Comparison of ENCODE assay signal across 21 cellular contexts in genomic region chr16:47694543-47694942, GRCh38.
DNase-seq lines count a peak whose midpoint lies in the region; ATAC-seq, FAIRE-seq and TF ChIP-seq lines count a peak whose summit lies in the region.
"Had no signal": no experiment of that assay in that cellular context is flagged by ENCODE, and none has a peak within 500 bp of the region (broad histone marks: within the 10 kb centered on the region; RNA-seq: fewer than 3 reads in every experiment).

No MANE protein-coding gene starts in this region.

- H3K4me2 ChIP-seq in HepG2 (ENCODE audit: low read depth, low read length), result no peak overlapping the region

- H3K4me3 ChIP-seq in HepG2 (replicated peaks in 1 of 3; ENCODE audit: insufficient read depth in 1 of 3, low read depth in 2 of 3, low read length in 3 of 3), result no peak overlapping the region
- H3K4me3 ChIP-seq in right lobe of liver, result no peak overlapping the region
- H3K4me3 ChIP-seq: HAP-1 had no signal

- H3K4me1 ChIP-seq in HepG2 (ENCODE audit: insufficient read depth, low read length), result no peaks in the 10 kb centered on the region
- no peaks in the 10 kb centered on the region for H3K4me1 ChIP-seq in right lobe of liver
- no peaks in the 10 kb centered on the region for H3K4me1 ChIP-seq in foreskin keratinocyte
- H3K4me1 ChIP-seq: HAP-1 had no signal

- H3K27ac ChIP-seq in HepG2 (ENCODE audit: extremely low read length, insufficient read depth, low read length) (no peak overlapping the region), right lobe of liver (no peak overlapping the region), foreskin keratinocyte (no peak overlapping the region)

- TF ChIP-seq RAD21 in HepG2 (CRISPR knock-in tag; IDR thresholded peaks at IDR 0.05), result no peak

- H3K79me2 ChIP-seq in HepG2 (ENCODE audit: insufficient read depth, low read length), result no peaks in the 10 kb centered on the region

- POLR2A ChIA-PET in HepG2 (lab: Yijun Ruan, JAX), result no interaction called here
- POLR2A ChIA-PET in WTC11 (lab: Charles Lee), result no interaction called here

- DNase-seq in HepG2 (ENCODE audit: low spot score) (peak; percentile 27), right lobe of liver (no peak), WTC11 (ENCODE audit: low spot score) (peak; percentile 22), foreskin keratinocyte (no peak), NCI-H82 (lab: John Stamatoyannopoulos, UW) (no peak)
- DNase-seq: 8988T, DND-41, KG1, MV-4-11, NCI-H1694 treated with DMSO at 0.1 percent for 48 hours, PC-3, RPMI8226, SIG-M5 had no signal

- in situ Hi-C loops in HepG2 (cut with HindIII; ENCODE audit: extremely low pct_ligation_motif_present, low pct_unique_long_range_greater_than_20kb), result no loop called here

- H3K9me3 Mint-ChIP-seq in WTC11, result no peaks in the 10 kb centered on the region

- H3K27ac Mint-ChIP-seq in WTC11, result no peak overlapping the region
- H3K27ac Mint-ChIP-seq: CD14-positive monocyte had no signal

- H3K27me3 Mint-ChIP-seq in WTC11 (ENCODE audit: low read depth), result no peaks in the 10 kb centered on the region

- TF ChIP-seq EP300 in HepG2 (IDR thresholded peaks at IDR 0.05; ENCODE audit: low read depth in 2 of 2, low read length in 2 of 2), result no peak
- no peak for TF ChIP-seq EP300 in HepG2 (CRISPR knock-in tag; IDR thresholded peaks at IDR 0.05; ENCODE audit: borderline replicate concordance)

- H4K20me1 ChIP-seq in HepG2 (ENCODE audit: insufficient read depth, low read length), result no peaks in the 10 kb centered on the region

- no peaks in the 10 kb centered on the region for H3K27me3 ChIP-seq in HepG2 (ENCODE audit: control insufficient read depth in 1 of 2, insufficient read depth in 2 of 2, low read length in 2 of 2)
- H3K27me3 ChIP-seq in right lobe of liver, result no peaks in the 10 kb centered on the region
- H3K27me3 ChIP-seq in foreskin keratinocyte, result no peaks in the 10 kb centered on the region

- H3K4me3 Mint-ChIP-seq in WTC11, result no peak overlapping the region
- H3K4me3 Mint-ChIP-seq: CD14-positive monocyte had no signal

- H2AFZ ChIP-seq in HepG2 (ENCODE audit: low read length), result no peak overlapping the region

- intact Hi-C loops in HepG2 (cut with micrococcal nuclease; ENCODE audit: unreplicated experiment) (no loop called here), right lobe of liver (cut with DNase I) (no loop called here)

- BruUV-seq in HepG2 (replicated peaks; lab: Mats Ljungman, UMichigan), result no TSS peak

- no peak for TF ChIP-seq POLR2A in HepG2 (IDR thresholded peaks at IDR 0.05; ENCODE audit: insufficient read depth in 1 of 2, low read depth in 2 of 2, low read length in 2 of 2)
- TF ChIP-seq POLR2A in right lobe of liver (IDR thresholded peaks at IDR 0.05), result no peak

- peaks cover 16 to 69% of the 10 kb centered on the region in 2 experiments for H3K36me3 ChIP-seq in HepG2 (replicated peaks in 1 of 2; ENCODE audit: control insufficient read depth in 1 of 2, insufficient read depth in 2 of 2, low read length in 2 of 2)
- peaks cover 0 to 32% (median 6%) of the 10 kb centered on the region in 4 donors for H3K36me3 ChIP-seq in right lobe of liver

- no peak overlapping the region for H3K9ac ChIP-seq in HepG2 (ENCODE audit: insufficient read depth, low read depth, low read length)

- FAIRE-seq in HepG2 (lab: Jason Lieb, UNC), result no peak
- FAIRE-seq: G401.6, GM12891 had no signal

- peak; percentile 26; the same call in 1 of the 2 replicates for TF ChIP-seq CTCF in HepG2 (CRISPR knock-in tag; IDR thresholded peaks at IDR 0.05)
- TF ChIP-seq CTCF in right lobe of liver (IDR thresholded peaks at IDR 0.05), result no peak
- no peak for TF ChIP-seq CTCF in WTC11 (IDR thresholded peaks at IDR 0.05)
- TF ChIP-seq CTCF in foreskin keratinocyte (conservative IDR thresholded peaks at IDR 0.05), result peak; percentile 9

- peaks cover 26% of the 10 kb centered on the region for H3K36me3 Mint-ChIP-seq in WTC11

- 91% methylated on average over 3 of the region's 3 CpGs for WGBS in HepG2 (ENCODE audit: low lambda C conversion rate)
- WGBS in right lobe of liver (ENCODE audit: insufficient coverage, low coverage, low lambda C conversion rate, missing lambda C conversion rate), result 75% methylated on average over 1 of the region's 3 CpGs

- H3K9me3 ChIP-seq in HepG2 (ENCODE audit: low read length) (no peaks in the 10 kb centered on the region), right lobe of liver (no peaks in the 10 kb centered on the region)
- H3K9me3 ChIP-seq: HAP-1 had no signal

- CTCF ChIA-PET in HepG2 (lab: Yijun Ruan, JAX; ENCODE audit: low intra/inter-chr PET ratio, low total read pairs), result no interaction called here
- CTCF ChIA-PET in WTC11 (lab: Charles Lee), result interaction anchor here (0.5 to 1.0 kb wide), 5 partner anchors 275 to 782 kb away, joined by 3 to 4 read pairs (median 3); partner anchors contain the start of gene NETO2

- peaks cover 8% of the 10 kb centered on the region for H3K4me1 Mint-ChIP-seq in WTC11

- ATAC-seq in HepG2 (peak; percentile 81), right lobe of liver (no peak), WTC11 (peak; percentile 51; the same call in 1 of the 2 replicates), foreskin keratinocyte (no peak), GM21367 (IDR thresholded peaks at IDR 0.05; ENCODE audit: unreplicated experiment) (no peak), GM18502 (IDR thresholded peaks at IDR 0.05; ENCODE audit: poor library complexity, unreplicated experiment) (no peak), HG02970 (IDR thresholded peaks at IDR 0.05; ENCODE audit: low FRiP score, unreplicated experiment) (no peak)
- ATAC-seq: PC-3, SK-N-SH treated with all-trans-retinoic acid at 6 μM for 48 hours had no signal

TF ChIP-seq in HepG2, 621 proteins besides CTCF, POLR2A, EP300 and RAD21:
- TF ChIP-seq ZNF740 (CRISPR knock-in tag; IDR thresholded peaks at IDR 0.05) (no peak), STAG1 (CRISPR knock-in tag; IDR thresholded peaks at IDR 0.05) (peak; percentile 44)

TF ChIP-seq in WTC11, 78 proteins besides CTCF, POLR2A, EP300 and RAD21:
- TF ChIP-seq NR3C1 (CRISPR knock-in tag; conservative IDR thresholded peaks at IDR 0.05; ENCODE audit: low read depth) (no peak), SMAD4 (CRISPR knock-in tag; IDR thresholded peaks at IDR 0.05) (no peak), RELA (CRISPR knock-in tag; IDR thresholded peaks at IDR 0.05; ENCODE audit: borderline replicate concordance) (no peak), NFATC4 (CRISPR knock-in tag; IDR thresholded peaks at IDR 0.05) (no peak)
- TF ChIP-seq, protein P1, sequence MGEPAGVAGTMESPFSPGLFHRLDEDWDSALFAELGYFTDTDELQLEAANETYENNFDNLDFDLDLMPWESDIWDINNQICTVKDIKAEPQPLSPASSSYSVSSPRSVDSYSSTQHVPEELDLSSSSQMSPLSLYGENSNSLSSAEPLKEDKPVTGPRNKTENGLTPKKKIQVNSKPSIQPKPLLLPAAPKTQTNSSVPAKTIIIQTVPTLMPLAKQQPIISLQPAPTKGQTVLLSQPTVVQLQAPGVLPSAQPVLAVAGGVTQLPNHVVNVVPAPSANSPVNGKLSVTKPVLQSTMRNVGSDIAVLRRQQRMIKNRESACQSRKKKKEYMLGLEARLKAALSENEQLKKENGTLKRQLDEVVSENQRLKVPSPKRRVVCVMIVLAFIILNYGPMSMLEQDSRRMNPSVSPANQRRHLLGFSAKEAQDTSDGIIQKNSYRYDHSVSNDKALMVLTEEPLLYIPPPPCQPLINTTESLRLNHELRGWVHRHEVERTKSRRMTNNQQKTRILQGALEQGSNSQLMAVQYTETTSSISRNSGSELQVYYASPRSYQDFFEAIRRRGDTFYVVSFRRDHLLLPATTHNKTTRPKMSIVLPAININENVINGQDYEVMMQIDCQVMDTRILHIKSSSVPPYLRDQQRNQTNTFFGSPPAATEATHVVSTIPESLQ (CRISPR knock-in tag; IDR thresholded peaks at IDR 0.05), result no peak
- TF ChIP-seq, protein P2, sequence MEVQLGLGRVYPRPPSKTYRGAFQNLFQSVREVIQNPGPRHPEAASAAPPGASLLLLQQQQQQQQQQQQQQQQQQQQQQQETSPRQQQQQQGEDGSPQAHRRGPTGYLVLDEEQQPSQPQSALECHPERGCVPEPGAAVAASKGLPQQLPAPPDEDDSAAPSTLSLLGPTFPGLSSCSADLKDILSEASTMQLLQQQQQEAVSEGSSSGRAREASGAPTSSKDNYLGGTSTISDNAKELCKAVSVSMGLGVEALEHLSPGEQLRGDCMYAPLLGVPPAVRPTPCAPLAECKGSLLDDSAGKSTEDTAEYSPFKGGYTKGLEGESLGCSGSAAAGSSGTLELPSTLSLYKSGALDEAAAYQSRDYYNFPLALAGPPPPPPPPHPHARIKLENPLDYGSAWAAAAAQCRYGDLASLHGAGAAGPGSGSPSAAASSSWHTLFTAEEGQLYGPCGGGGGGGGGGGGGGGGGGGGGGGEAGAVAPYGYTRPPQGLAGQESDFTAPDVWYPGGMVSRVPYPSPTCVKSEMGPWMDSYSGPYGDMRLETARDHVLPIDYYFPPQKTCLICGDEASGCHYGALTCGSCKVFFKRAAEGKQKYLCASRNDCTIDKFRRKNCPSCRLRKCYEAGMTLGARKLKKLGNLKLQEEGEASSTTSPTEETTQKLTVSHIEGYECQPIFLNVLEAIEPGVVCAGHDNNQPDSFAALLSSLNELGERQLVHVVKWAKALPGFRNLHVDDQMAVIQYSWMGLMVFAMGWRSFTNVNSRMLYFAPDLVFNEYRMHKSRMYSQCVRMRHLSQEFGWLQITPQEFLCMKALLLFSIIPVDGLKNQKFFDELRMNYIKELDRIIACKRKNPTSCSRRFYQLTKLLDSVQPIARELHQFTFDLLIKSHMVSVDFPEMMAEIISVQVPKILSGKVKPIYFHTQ (CRISPR knock-in tag; IDR thresholded peaks at IDR 0.05), result no peak

Comparison
In these comparisons a context has a peak if more than half of its experiments do, and no peak if none do; other contexts are left out.
1. ATAC-seq: peak in HepG2 (single experiment) and WTC11 (single experiment); none in right lobe of liver (0 of 4), foreskin keratinocyte (single experiment), GM21367 (single experiment), GM18502 (single experiment) and HG02970 (single experiment).
2. DNase-seq: peak in HepG2 (single experiment) and WTC11 (single experiment); none in right lobe of liver (0 of 3), foreskin keratinocyte (0 of 2) and NCI-H82 (single experiment).
3. CTCF ChIP-seq: peak in HepG2 (single experiment) and foreskin keratinocyte (single experiment); none in right lobe of liver (0 of 4) and WTC11 (single experiment).
4. Of the 50 proteins assayed by ChIP-seq in both HepG2 and WTC11: peak only in HepG2: CTCF; only in WTC11: none; in both: none; in neither: 49.